Comparison of ENCODE assay signal across 1 cellular context in genomic region chr6:42745638-42746451, GRCh38.
TF ChIP-seq lines count a peak whose summit lies in the region.

TSS of gene TBCC (minus strand) at chr6:42746103. CDS start at chr6:42746073, 30 bp downstream.

TF ChIP-seq in WTC11, 78 proteins besides CTCF, POLR2A, EP300 and RAD21 (continued from another document):
- TF ChIP-seq, protein P1, sequence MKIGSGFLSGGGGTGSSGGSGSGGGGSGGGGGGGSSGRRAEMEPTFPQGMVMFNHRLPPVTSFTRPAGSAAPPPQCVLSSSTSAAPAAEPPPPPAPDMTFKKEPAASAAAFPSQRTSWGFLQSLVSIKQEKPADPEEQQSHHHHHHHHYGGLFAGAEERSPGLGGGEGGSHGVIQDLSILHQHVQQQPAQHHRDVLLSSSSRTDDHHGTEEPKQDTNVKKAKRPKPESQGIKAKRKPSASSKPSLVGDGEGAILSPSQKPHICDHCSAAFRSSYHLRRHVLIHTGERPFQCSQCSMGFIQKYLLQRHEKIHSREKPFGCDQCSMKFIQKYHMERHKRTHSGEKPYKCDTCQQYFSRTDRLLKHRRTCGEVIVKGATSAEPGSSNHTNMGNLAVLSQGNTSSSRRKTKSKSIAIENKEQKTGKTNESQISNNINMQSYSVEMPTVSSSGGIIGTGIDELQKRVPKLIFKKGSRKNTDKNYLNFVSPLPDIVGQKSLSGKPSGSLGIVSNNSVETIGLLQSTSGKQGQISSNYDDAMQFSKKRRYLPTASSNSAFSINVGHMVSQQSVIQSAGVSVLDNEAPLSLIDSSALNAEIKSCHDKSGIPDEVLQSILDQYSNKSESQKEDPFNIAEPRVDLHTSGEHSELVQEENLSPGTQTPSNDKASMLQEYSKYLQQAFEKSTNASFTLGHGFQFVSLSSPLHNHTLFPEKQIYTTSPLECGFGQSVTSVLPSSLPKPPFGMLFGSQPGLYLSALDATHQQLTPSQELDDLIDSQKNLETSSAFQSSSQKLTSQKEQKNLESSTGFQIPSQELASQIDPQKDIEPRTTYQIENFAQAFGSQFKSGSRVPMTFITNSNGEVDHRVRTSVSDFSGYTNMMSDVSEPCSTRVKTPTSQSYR (CRISPR knock-in tag; IDR thresholded peaks at IDR 0.05), result no peak
- TF ChIP-seq, protein P2, sequence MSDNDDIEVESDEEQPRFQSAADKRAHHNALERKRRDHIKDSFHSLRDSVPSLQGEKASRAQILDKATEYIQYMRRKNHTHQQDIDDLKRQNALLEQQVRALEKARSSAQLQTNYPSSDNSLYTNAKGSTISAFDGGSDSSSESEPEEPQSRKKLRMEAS (CRISPR knock-in tag; IDR thresholded peaks at IDR 0.05), result peak; percentile 15; the same call in 1 of the 2 replicates
- TF ChIP-seq, protein P3, sequence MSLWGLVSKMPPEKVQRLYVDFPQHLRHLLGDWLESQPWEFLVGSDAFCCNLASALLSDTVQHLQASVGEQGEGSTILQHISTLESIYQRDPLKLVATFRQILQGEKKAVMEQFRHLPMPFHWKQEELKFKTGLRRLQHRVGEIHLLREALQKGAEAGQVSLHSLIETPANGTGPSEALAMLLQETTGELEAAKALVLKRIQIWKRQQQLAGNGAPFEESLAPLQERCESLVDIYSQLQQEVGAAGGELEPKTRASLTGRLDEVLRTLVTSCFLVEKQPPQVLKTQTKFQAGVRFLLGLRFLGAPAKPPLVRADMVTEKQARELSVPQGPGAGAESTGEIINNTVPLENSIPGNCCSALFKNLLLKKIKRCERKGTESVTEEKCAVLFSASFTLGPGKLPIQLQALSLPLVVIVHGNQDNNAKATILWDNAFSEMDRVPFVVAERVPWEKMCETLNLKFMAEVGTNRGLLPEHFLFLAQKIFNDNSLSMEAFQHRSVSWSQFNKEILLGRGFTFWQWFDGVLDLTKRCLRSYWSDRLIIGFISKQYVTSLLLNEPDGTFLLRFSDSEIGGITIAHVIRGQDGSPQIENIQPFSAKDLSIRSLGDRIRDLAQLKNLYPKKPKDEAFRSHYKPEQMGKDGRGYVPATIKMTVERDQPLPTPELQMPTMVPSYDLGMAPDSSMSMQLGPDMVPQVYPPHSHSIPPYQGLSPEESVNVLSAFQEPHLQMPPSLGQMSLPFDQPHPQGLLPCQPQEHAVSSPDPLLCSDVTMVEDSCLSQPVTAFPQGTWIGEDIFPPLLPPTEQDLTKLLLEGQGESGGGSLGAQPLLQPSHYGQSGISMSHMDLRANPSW (CRISPR knock-in tag; conservative IDR thresholded peaks at IDR 0.05; ENCODE audit: low read depth), result no peak
- TF ChIP-seq ELF4 (CRISPR knock-in tag; IDR thresholded peaks at IDR 0.05; ENCODE audit: low read depth) (no peak), ATF6 (CRISPR knock-in tag; IDR thresholded peaks at IDR 0.05) (no peak), ZNF263 (CRISPR knock-in tag; IDR thresholded peaks at IDR 0.05; ENCODE audit: low read depth) (no peak), ZNF317 (CRISPR knock-in tag; IDR thresholded peaks at IDR 0.05; ENCODE audit: borderline replicate concordance, low read depth) (no peak), JUN (CRISPR knock-in tag; IDR thresholded peaks at IDR 0.05) (no peak), TEAD4 (CRISPR knock-in tag; IDR thresholded peaks at IDR 0.05) (no peak), TP53 (CRISPR knock-in tag; IDR thresholded peaks at IDR 0.05) (no peak), NFYB (CRISPR knock-in tag; conservative IDR thresholded peaks at IDR 0.05; ENCODE audit: low read depth) (peak; percentile 61), ARID4B (CRISPR knock-in tag; IDR thresholded peaks at IDR 0.05; ENCODE audit: borderline replicate concordance) (peak; percentile 49; the same call in 1 of the 2 replicates), ZNF416 (CRISPR knock-in tag; IDR thresholded peaks at IDR 0.05) (no peak)
- TF ChIP-seq, protein P4, sequence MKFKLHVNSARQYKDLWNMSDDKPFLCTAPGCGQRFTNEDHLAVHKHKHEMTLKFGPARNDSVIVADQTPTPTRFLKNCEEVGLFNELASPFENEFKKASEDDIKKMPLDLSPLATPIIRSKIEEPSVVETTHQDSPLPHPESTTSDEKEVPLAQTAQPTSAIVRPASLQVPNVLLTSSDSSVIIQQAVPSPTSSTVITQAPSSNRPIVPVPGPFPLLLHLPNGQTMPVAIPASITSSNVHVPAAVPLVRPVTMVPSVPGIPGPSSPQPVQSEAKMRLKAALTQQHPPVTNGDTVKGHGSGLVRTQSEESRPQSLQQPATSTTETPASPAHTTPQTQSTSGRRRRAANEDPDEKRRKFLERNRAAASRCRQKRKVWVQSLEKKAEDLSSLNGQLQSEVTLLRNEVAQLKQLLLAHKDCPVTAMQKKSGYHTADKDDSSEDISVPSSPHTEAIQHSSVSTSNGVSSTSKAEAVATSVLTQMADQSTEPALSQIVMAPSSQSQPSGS (CRISPR knock-in tag; IDR thresholded peaks at IDR 0.05; ENCODE audit: borderline replicate concordance, low read depth), result no peak
- TF ChIP-seq, protein P5, sequence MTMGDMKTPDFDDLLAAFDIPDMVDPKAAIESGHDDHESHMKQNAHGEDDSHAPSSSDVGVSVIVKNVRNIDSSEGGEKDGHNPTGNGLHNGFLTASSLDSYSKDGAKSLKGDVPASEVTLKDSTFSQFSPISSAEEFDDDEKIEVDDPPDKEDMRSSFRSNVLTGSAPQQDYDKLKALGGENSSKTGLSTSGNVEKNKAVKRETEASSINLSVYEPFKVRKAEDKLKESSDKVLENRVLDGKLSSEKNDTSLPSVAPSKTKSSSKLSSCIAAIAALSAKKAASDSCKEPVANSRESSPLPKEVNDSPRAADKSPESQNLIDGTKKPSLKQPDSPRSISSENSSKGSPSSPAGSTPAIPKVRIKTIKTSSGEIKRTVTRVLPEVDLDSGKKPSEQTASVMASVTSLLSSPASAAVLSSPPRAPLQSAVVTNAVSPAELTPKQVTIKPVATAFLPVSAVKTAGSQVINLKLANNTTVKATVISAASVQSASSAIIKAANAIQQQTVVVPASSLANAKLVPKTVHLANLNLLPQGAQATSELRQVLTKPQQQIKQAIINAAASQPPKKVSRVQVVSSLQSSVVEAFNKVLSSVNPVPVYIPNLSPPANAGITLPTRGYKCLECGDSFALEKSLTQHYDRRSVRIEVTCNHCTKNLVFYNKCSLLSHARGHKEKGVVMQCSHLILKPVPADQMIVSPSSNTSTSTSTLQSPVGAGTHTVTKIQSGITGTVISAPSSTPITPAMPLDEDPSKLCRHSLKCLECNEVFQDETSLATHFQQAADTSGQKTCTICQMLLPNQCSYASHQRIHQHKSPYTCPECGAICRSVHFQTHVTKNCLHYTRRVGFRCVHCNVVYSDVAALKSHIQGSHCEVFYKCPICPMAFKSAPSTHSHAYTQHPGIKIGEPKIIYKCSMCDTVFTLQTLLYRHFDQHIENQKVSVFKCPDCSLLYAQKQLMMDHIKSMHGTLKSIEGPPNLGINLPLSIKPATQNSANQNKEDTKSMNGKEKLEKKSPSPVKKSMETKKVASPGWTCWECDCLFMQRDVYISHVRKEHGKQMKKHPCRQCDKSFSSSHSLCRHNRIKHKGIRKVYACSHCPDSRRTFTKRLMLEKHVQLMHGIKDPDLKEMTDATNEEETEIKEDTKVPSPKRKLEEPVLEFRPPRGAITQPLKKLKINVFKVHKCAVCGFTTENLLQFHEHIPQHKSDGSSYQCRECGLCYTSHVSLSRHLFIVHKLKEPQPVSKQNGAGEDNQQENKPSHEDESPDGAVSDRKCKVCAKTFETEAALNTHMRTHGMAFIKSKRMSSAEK (CRISPR knock-in tag; IDR thresholded peaks at IDR 0.05; ENCODE audit: borderline replicate concordance), result no peak
